In genomic region chrX:35726176-35726575, GRCh38 we compare ENCODE assay signal across 12 cellular contexts.
DNase-seq lines count a peak whose midpoint lies in the region; ATAC-seq and TF ChIP-seq lines count a peak whose summit lies in the region.
"Had no signal": no experiment of that assay in that cellular context is flagged by ENCODE, and none has a peak within 500 bp of the region (broad histone marks: within the 10 kb centered on the region; RNA-seq: fewer than 3 reads in every experiment).

No MANE protein-coding gene starts in this region.

- H3K27ac Mint-ChIP-seq in activated CD8-positive, alpha-beta memory T cell treated with anti-CD3 and anti-CD28 coated beads, Interleukin-2, amount 10 ng/mL, durations not matched to agents 7 days and 5 days = no peak overlapping the region
- H3K27ac Mint-ChIP-seq in mesothelial cell of epicardium = no peak overlapping the region
- H3K27ac Mint-ChIP-seq: activated CD8-positive, alpha-beta T cell treated with anti-CD3 and anti-CD28 coated beads, Interleukin-2, amount 10 ng/mL, durations not matched to agents 7 days and 5 days; IgD-negative memory B cell had no signal

- DNase-seq in GM04504 (ENCODE audit: low read depth) = peak; percentile 0
- peak; percentile 18 for DNase-seq in NAMALWA (ENCODE audit: low spot score)
- DNase-seq in body of pancreas = peak in 3 of 4 donors; percentile 17 to 47 (median 40)
- DNase-seq in mucosa of gallbladder (ENCODE audit: low spot score) = peak; percentile 15
- no peak for DNase-seq in activated CD8-positive, alpha-beta memory T cell treated with anti-CD3 and anti-CD28 coated beads, Interleukin-2, amount 10 ng/mL, durations not matched to agents 7 days and 5 days
- DNase-seq in mesothelial cell of epicardium (ENCODE audit: low spot score in 2 of 2, unreplicated experiment in 2 of 2) = no peak
- DNase-seq: activated CD8-positive, alpha-beta T cell treated with anti-CD3 and anti-CD28 coated beads, Interleukin-2, amount 10 ng/mL, durations not matched to agents 7 days and 5 days; SHP77 had no signal

- no peaks in the 10 kb centered on the region for H3K4me1 Mint-ChIP-seq in activated CD8-positive, alpha-beta memory T cell treated with anti-CD3 and anti-CD28 coated beads, Interleukin-2, amount 10 ng/mL, durations not matched to agents 7 days and 5 days
- H3K4me1 Mint-ChIP-seq in mesothelial cell of epicardium = no peaks in the 10 kb centered on the region
- H3K4me1 Mint-ChIP-seq: IgD-negative memory B cell had no signal

- intact Hi-C loops in body of pancreas (cut with DNase I) = loop anchor here (10.0 kb wide), 1 partner anchor 341 kb away; no protein-coding TSS in a partner anchor

- WGBS in body of pancreas, 2 donors = 16 to 25% methylated on average over 2 of the region's 2 CpGs

- H3K9me3 ChIP-seq in body of pancreas = no peaks in the 10 kb centered on the region
- H3K9me3 ChIP-seq: adrenal gland had no signal

- H3K9me3 Mint-ChIP-seq in activated CD8-positive, alpha-beta memory T cell treated with anti-CD3 and anti-CD28 coated beads, Interleukin-2, amount 10 ng/mL, durations not matched to agents 7 days and 5 days (ENCODE audit: low read depth) = peaks cover 2% of the 10 kb centered on the region
- peaks cover 53% of the 10 kb centered on the region for H3K9me3 Mint-ChIP-seq in mesothelial cell of epicardium

- H3K4me3 Mint-ChIP-seq in activated CD8-positive, alpha-beta memory T cell treated with anti-CD3 and anti-CD28 coated beads, Interleukin-2, amount 10 ng/mL, durations not matched to agents 7 days and 5 days = no peak overlapping the region
- H3K4me3 Mint-ChIP-seq in mesothelial cell of epicardium = no peak overlapping the region
- H3K4me3 Mint-ChIP-seq: activated CD8-positive, alpha-beta T cell treated with anti-CD3 and anti-CD28 coated beads, Interleukin-2, amount 10 ng/mL, durations not matched to agents 7 days and 5 days; IgD-negative memory B cell had no signal

- peak in 6 of 7 experiments; percentile 9 to 43 (median 28) for TF ChIP-seq CTCF in body of pancreas (IDR thresholded peaks at IDR 0.05)
- no peak for TF ChIP-seq CTCF in mesothelial cell of epicardium (IDR thresholded peaks at IDR 0.05; ENCODE audit: unreplicated experiment)

- H3K36me3 ChIP-seq in body of pancreas (replicated peaks in 1 of 2; ENCODE audit: insufficient read depth in 1 of 2, low read depth in 2 of 2) = no peaks in the 10 kb centered on the region
- H3K36me3 ChIP-seq: adrenal gland had no signal

- CTCF ChIA-PET in activated CD8-positive, alpha-beta memory T cell treated with anti-CD3 and anti-CD28 coated beads, Interleukin-2, amount 10 ng/mL, durations not matched to agents 7 days and 5 days (lab: Charles Lee) = no interaction called here

- TF ChIP-seq POLR2A in body of pancreas (IDR thresholded peaks at IDR 0.05) = no peak

- no peaks in the 10 kb centered on the region for H3K27me3 Mint-ChIP-seq in activated CD8-positive, alpha-beta memory T cell treated with anti-CD3 and anti-CD28 coated beads, Interleukin-2, amount 10 ng/mL, durations not matched to agents 7 days and 5 days
- no peaks in the 10 kb centered on the region for H3K27me3 Mint-ChIP-seq in mesothelial cell of epicardium (ENCODE audit: low read depth)
- H3K27me3 Mint-ChIP-seq: IgD-negative memory B cell had no signal

- no peak overlapping the region for H3K27ac ChIP-seq in body of pancreas
- H3K27ac ChIP-seq: adrenal gland had no signal

- no peaks in the 10 kb centered on the region for H3K27me3 ChIP-seq in body of pancreas
- H3K27me3 ChIP-seq: adrenal gland had no signal

- no peaks in the 10 kb centered on the region for H3K4me1 ChIP-seq in body of pancreas
- H3K4me1 ChIP-seq: adrenal gland had no signal

- H3K36me3 Mint-ChIP-seq in activated CD8-positive, alpha-beta memory T cell treated with anti-CD3 and anti-CD28 coated beads, Interleukin-2, amount 10 ng/mL, durations not matched to agents 7 days and 5 days = no peaks in the 10 kb centered on the region
- no peaks in the 10 kb centered on the region for H3K36me3 Mint-ChIP-seq in mesothelial cell of epicardium

- ATAC-seq in body of pancreas = no peak
- no peak for ATAC-seq in activated CD8-positive, alpha-beta memory T cell treated with anti-CD3 and anti-CD28 coated beads, Interleukin-2, amount 10 ng/mL, durations not matched to agents 7 days and 5 days
- no peak for ATAC-seq in HG03342 (IDR thresholded peaks at IDR 0.05; ENCODE audit: unreplicated experiment)
- ATAC-seq: activated CD8-positive, alpha-beta T cell treated with anti-CD3 and anti-CD28 coated beads, Interleukin-2, amount 10 ng/mL, durations not matched to agents 7 days and 5 days had no signal

- H3K4me3 ChIP-seq in body of pancreas = no peak overlapping the region
- H3K4me3 ChIP-seq: adrenal gland, lung had no signal

Comparison
In these comparisons a context has a peak if more than half of its experiments do, and no peak if none do; other contexts are left out.
1. DNase-seq: peak in GM04504 (single experiment), NAMALWA (single experiment), body of pancreas (3 of 4) and mucosa of gallbladder (single experiment); none in activated CD8-positive, alpha-beta memory T cell treated with anti-CD3 and anti-CD28 coated beads, Interleukin-2, amount 10 ng/mL, durations not matched to agents 7 days and 5 days (single experiment) and mesothelial cell of epicardium (0 of 2).